ENCODE assay signal across 1 cellular context in the genomic region with DNA sequence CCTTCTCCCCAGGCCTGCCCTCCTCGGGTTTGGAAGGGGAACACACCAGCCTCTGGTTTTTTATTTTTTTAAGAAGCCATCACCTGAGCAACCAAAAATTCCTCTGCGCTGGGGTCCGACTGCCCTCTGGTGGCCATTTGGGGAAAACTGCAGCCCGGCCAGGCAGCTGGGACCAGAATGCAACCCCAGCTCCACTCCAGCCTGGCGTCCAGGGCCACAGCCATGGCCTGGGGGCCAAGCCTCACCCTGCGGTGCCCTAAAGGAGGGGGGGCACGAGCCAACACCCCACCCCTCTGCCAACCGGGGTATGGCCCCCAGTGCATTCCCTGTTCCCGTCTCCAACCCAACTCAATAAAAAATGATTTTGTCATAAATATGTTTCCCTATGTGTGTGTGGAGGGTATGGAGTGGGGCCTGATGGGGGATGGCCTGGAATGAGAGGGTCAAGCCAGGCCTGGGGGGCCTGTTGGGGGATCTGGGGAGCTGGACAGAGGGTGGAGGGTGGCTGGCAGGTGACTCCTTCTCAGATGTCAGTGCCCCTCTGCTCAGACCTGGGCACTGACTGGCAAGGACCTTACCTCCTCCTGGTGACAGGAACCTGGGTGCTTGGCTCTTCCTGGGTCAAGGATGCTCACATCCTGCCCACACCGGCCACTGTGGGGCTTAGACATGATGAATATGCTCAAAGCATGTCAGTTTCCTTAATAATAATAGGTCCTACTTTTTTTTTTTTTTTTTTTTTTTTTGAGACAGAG.
A peak's percentile ranks its signal among the peaks of the same experiment; 100 is the strongest.
TF ChIP-seq lines count a peak whose summit lies in the region.

No MANE protein-coding gene starts in this region.

TF ChIP-seq in HepG2, 621 proteins besides CTCF, POLR2A, EP300 and RAD21:
- TF ChIP-seq SP5 (CRISPR knock-in tag; IDR thresholded peaks at IDR 0.05; ENCODE audit: borderline replicate concordance, low read depth): no peak
- peak; percentile 58 for TF ChIP-seq SMC3 (IDR thresholded peaks at IDR 0.05; ENCODE audit: low read length)
- TF ChIP-seq, protein P1, sequence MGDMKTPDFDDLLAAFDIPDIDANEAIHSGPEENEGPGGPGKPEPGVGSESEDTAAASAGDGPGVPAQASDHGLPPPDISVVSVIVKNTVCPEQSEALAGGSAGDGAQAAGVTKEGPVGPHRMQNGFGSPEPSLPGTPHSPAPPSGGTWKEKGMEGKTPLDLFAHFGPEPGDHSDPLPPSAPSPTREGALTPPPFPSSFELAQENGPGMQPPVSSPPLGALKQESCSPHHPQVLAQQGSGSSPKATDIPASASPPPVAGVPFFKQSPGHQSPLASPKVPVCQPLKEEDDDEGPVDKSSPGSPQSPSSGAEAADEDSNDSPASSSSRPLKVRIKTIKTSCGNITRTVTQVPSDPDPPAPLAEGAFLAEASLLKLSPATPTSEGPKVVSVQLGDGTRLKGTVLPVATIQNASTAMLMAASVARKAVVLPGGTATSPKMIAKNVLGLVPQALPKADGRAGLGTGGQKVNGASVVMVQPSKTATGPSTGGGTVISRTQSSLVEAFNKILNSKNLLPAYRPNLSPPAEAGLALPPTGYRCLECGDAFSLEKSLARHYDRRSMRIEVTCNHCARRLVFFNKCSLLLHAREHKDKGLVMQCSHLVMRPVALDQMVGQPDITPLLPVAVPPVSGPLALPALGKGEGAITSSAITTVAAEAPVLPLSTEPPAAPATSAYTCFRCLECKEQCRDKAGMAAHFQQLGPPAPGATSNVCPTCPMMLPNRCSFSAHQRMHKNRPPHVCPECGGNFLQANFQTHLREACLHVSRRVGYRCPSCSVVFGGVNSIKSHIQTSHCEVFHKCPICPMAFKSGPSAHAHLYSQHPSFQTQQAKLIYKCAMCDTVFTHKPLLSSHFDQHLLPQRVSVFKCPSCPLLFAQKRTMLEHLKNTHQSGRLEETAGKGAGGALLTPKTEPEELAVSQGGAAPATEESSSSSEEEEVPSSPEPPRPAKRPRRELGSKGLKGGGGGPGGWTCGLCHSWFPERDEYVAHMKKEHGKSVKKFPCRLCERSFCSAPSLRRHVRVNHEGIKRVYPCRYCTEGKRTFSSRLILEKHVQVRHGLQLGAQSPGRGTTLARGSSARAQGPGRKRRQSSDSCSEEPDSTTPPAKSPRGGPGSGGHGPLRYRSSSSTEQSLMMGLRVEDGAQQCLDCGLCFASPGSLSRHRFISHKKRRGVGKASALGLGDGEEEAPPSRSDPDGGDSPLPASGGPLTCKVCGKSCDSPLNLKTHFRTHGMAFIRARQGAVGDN (CRISPR knock-in tag; IDR thresholded peaks at IDR 0.05): peak; percentile 44; the same call in 1 of the 2 replicates
- 0 out of 2 replicates have a peak, but pooled peaks have one; percentile 30 for TF ChIP-seq RXRA (CRISPR knock-in tag; IDR thresholded peaks at IDR 0.05)
- 0 out of 2 replicates have a peak, but pooled peaks have one; percentile 26 for TF ChIP-seq GABPB1 (CRISPR knock-in tag; IDR thresholded peaks at IDR 0.05)
- TF ChIP-seq PRPF4 (IDR thresholded peaks at IDR 0.05; ENCODE audit: low read depth, low read length, poor library complexity, severe bottlenecking): no peak
- TF ChIP-seq ZNF607 (CRISPR knock-in tag; IDR thresholded peaks at IDR 0.05; ENCODE audit: borderline replicate concordance): no peak
- no peak for TF ChIP-seq ZNF260 (CRISPR knock-in tag; IDR thresholded peaks at IDR 0.05; ENCODE audit: borderline replicate concordance, low read depth)
- TF ChIP-seq, protein P2, sequence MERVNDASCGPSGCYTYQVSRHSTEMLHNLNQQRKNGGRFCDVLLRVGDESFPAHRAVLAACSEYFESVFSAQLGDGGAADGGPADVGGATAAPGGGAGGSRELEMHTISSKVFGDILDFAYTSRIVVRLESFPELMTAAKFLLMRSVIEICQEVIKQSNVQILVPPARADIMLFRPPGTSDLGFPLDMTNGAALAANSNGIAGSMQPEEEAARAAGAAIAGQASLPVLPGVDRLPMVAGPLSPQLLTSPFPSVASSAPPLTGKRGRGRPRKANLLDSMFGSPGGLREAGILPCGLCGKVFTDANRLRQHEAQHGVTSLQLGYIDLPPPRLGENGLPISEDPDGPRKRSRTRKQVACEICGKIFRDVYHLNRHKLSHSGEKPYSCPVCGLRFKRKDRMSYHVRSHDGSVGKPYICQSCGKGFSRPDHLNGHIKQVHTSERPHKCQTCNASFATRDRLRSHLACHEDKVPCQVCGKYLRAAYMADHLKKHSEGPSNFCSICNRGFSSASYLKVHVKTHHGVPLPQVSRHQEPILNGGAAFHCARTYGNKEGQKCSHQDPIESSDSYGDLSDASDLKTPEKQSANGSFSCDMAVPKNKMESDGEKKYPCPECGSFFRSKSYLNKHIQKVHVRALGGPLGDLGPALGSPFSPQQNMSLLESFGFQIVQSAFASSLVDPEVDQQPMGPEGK (CRISPR knock-in tag; IDR thresholded peaks at IDR 0.05): 0 out of 2 replicates have a peak, but pooled peaks have one; percentile 25
- TF ChIP-seq ZBTB7B (CRISPR knock-in tag; IDR thresholded peaks at IDR 0.05): 0 out of 2 replicates have a peak, but pooled peaks have one; percentile 30
- no peak for TF ChIP-seq SOX13 (IDR thresholded peaks at IDR 0.05)
- no peak for TF ChIP-seq SOX13 (CRISPR knock-in tag; conservative IDR thresholded peaks at IDR 0.05 in 1 of 2, IDR thresholded peaks at IDR 0.05 in 1 of 2)
- TF ChIP-seq SPEN (CRISPR knock-in tag; IDR thresholded peaks at IDR 0.05; ENCODE audit: low read depth): no peak
- TF ChIP-seq XRCC5 (optimal IDR thresholded peaks at IDR 0.05; ENCODE audit: low read length): peak; percentile 39
- TF ChIP-seq HNRNPLL (IDR thresholded peaks at IDR 0.05; ENCODE audit: low read depth, low read length, poor library complexity, severe bottlenecking): no peak
- TF ChIP-seq, protein P3, sequence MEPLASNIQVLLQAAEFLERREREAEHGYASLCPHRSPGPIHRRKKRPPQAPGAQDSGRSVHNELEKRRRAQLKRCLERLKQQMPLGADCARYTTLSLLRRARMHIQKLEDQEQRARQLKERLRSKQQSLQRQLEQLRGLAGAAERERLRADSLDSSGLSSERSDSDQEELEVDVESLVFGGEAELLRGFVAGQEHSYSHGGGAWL (CRISPR knock-in tag; IDR thresholded peaks at IDR 0.05): 0 out of 2 replicates have a peak, but pooled peaks have one; percentile 44
- TF ChIP-seq STAG1 (CRISPR knock-in tag; IDR thresholded peaks at IDR 0.05): peak; percentile 85
- TF ChIP-seq KDM2A (CRISPR knock-in tag; IDR thresholded peaks at IDR 0.05; ENCODE audit: borderline replicate concordance, low read depth): peak; percentile 29; the same call in 1 of the 2 replicates
- TF ChIP-seq YY1 (IDR thresholded peaks at IDR 0.05; ENCODE audit: insufficient read depth, insufficient replicate concordance, low read depth, low read length): peak; percentile 43
- TF ChIP-seq ZNF549 (CRISPR knock-in tag; IDR thresholded peaks at IDR 0.05): no peak
- 0 out of 2 replicates have a peak, but pooled peaks have one; percentile 15 for TF ChIP-seq ZFX (CRISPR knock-in tag; IDR thresholded peaks at IDR 0.05; ENCODE audit: low read depth)
- TF ChIP-seq, protein P4, sequence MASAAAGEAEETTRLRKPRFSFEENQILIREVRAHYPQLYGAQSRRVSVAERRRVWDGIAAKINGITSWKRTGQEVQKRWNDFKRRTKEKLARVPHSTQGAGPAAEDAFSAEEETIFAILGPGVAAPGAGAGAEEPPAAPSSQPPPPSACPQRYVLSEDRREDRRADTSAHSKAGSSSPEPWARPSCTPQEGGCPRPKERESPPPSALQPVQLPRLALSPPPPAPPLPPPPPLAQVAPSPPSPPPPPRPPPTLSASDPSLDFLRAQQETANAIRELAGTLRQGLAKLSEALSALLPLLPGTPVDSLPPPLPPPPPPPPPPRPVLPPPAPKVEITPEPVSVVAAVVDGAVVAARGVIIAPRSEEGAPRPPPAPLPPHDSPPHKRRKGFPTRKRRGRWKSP (CRISPR knock-in tag; IDR thresholded peaks at IDR 0.05): no peak
- TF ChIP-seq, protein P5, sequence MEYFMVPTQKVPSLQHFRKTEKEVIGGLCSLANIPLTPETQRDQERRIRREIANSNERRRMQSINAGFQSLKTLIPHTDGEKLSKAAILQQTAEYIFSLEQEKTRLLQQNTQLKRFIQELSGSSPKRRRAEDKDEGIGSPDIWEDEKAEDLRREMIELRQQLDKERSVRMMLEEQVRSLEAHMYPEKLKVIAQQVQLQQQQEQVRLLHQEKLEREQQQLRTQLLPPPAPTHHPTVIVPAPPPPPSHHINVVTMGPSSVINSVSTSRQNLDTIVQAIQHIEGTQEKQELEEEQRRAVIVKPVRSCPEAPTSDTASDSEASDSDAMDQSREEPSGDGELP (IDR thresholded peaks at IDR 0.05; ENCODE audit: borderline replicate concordance, low read depth): peak; percentile 41; the same call in 1 of the 2 replicates
- no peak for TF ChIP-seq RORA (CRISPR knock-in tag; IDR thresholded peaks at IDR 0.05)
- TF ChIP-seq ZNF598 (CRISPR knock-in tag; IDR thresholded peaks at IDR 0.05; ENCODE audit: borderline replicate concordance): no peak
- 0 out of 3 replicates have a peak, but pooled peaks have one; percentile 9 for TF ChIP-seq MXI1 (IDR thresholded peaks at IDR 0.05; ENCODE audit: borderline replicate concordance, low read depth, low read length)
- TF ChIP-seq SALL1 (CRISPR knock-in tag; IDR thresholded peaks at IDR 0.05): peak; percentile 36; the same call in 1 of the 2 replicates
- TF ChIP-seq ZNF558 (CRISPR knock-in tag; IDR thresholded peaks at IDR 0.05; ENCODE audit: borderline replicate concordance): no peak
TF ChIP-seq in HepG2: peak in this region for 15.
